27 cellular contexts compared by ENCODE assay signal in the genomic region with DNA sequence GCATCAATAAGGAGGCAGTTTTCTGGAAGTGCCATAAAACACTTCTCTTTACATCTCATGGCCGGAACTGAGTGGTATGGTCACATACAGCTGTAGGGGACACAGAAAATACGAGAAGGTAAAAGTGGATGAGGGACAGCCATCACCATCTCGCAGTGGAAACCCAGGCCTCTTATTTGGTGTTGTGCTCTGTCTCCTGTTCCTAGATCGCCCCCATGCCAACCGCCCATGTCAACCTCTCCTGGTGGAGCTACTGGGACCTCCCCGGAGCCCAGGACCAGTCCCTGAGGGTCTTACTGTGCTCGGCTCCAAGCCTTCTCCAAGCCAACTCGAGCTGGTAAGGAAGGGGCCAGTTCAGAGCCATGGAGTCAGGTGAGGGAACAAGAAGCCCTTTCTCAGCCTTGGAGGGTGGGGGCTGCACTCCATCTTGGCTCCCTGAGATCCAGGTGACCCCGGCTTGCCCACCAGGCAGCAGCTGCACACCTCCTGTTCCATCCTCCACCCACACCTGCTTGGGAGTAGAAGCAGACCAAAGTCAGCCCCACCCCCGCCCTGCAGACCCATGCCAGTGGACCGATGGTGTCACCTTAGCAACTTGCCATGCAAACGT.
"Had no signal": no experiment of that assay in that cellular context is flagged by ENCODE, and none has a peak within 500 bp of the region (broad histone marks: within the 10 kb centered on the region; RNA-seq: fewer than 3 reads in every experiment).

No MANE protein-coding gene starts in this region.

- H3K9me3 ChIP-seq: SJSA1, SK-N-SH had no signal

- H3K36me3 ChIP-seq: SJSA1 had no signal

- H2AFZ ChIP-seq: PC-9 had no signal

- H3K4me1 ChIP-seq: SJSA1 had no signal

- H3K27ac ChIP-seq: KMS-11, PC-9, RWPE1, SJSA1 had no signal

- H3K4me2 ChIP-seq: KMS-11, PC-9, SK-N-SH had no signal

- H3K4me3 ChIP-seq: PC-9, SJSA1 had no signal

- DNase-seq: Karpas-422, MM.1S, MV-4-11, NCI-H1092, NCI-H1105, NCI-H1417 treated with DMSO at 0.1 percent for 48 hours, NCI-H1436 treated with DMSO at 0.1 percent for 48 hours, NCI-H1694 treated with DMSO at 0.1 percent for 48 hours, NCI-H187 treated with DMSO at 0.1 percent for 48 hours, NCI-H2029, NCI-H2081, NCI-H2171 treated with DMSO at 0.1 percent for 48 hours, NCI-H2227 treated with DMSO at 0.1 percent for 48 hours, NCI-H345, NCI-H446, NCI-H510A treated with DMSO at 0.1 percent for 48 hours, NCI-H524 treated with DMSO at 0.1 percent for 48 hours, NCI-H526 treated with DMSO at 0.1 percent for 48 hours, NCI-H774, PC-9, Right ventricle myocardium superior, SHP77 treated with DMSO at 0.1 percent for 48 hours, SK-N-SH, SW 1271 had no signal

- H3K9ac ChIP-seq: KMS-11, SK-N-SH had no signal
